In genomic region chr7:140200102-140200989, GRCh38 we compare ENCODE assay signal across 11 cellular contexts. TPM values are rescaled to one million over a fixed set of nuclear protein-coding genes. Genes with fewer than 3 reads are reported as not detected.
DNase-seq lines count a peak whose midpoint lies in the region.
"Had no signal": no experiment of that assay in that cellular context is flagged by ENCODE, and none has a peak within 500 bp of the region (broad histone marks: within the 10 kb centered on the region; RNA-seq: fewer than 3 reads in every experiment).

No MANE protein-coding gene starts in this region.

- no peaks in the 10 kb centered on the region for H3K9me3 ChIP-seq in skeletal muscle satellite cell (replicated peaks; ENCODE audit: low read length)

- peaks cover 13% of the 10 kb centered on the region for H3K27me3 ChIP-seq in skeletal muscle satellite cell (ENCODE audit: control insufficient read depth, insufficient read depth, low read length)

- H3K4me3 ChIP-seq in skeletal muscle satellite cell (ENCODE audit: low read length), result peak overlapping the region; percentile 36

- no peak overlapping the region for H3K9ac ChIP-seq in skeletal muscle satellite cell (ENCODE audit: low read depth, low read length)

- peak; percentile 18 for DNase-seq in GOT3 (lab: John Stamatoyannopoulos, UW)
- DNase-seq in SK-MEL-5 (ENCODE audit: low read depth, low spot score), result peak; percentile 89
- peak; percentile 4 for DNase-seq in foreskin melanocyte
- no peak for DNase-seq in effector CD4-positive, alpha-beta T cell
- DNase-seq in A172 (ENCODE audit: low spot score), result no peak
- DNase-seq in NCI-H2029 treated with DMSO at 0.1 percent for 48 hours (lab: John Stamatoyannopoulos, UW), result no peak
- no peak for DNase-seq in activated T-cell treated with anti-CD3 and anti-CD28 coated beads, Interleukin-2, amount 50 U/mL, for 48 hours
- DNase-seq: activated CD8-positive, alpha-beta memory T cell treated with anti-CD3 and anti-CD28 coated beads for 24 hours; DND-41; RPMI8226 had no signal

- no peaks in the 10 kb centered on the region for H3K36me3 ChIP-seq in skeletal muscle satellite cell (ENCODE audit: insufficient read depth, low read length)

- H3K4me2 ChIP-seq in skeletal muscle satellite cell (ENCODE audit: low read length), result peak overlapping the region; percentile 52

- H3K4me1 ChIP-seq in skeletal muscle satellite cell (ENCODE audit: control insufficient read depth, insufficient read depth, low read length), result peaks cover 11% of the 10 kb centered on the region

- in situ Hi-C loops in SK-MEL-5 (cut with HindIII; ENCODE audit: low pct_unique_long_range_greater_than_20kb, low sequenced_read_pairs), result no loop called here

RNA-seq across cellular contexts. Expression of gene KDM7A, which starts 23.6 kb away (rescaled TPM):
- 5.3 and 9.0 TPM in 2 replicates for total RNA-seq in SK-MEL-5 (2014; rRNA removed; shearing (Covaris generic))
- polyA plus RNA-seq in SK-MEL-5 (2015; cell fraction: cytosol; rRNA removed), result 3.6 and 5.3 TPM in 2 replicates
- polyA plus RNA-seq in SK-MEL-5 (2015; cell fraction: nucleus; rRNA removed), result 11.1 and 15.4 TPM in 2 replicates
- 2.8 and 4.4 TPM in 2 replicates for total RNA-seq in skeletal muscle satellite cell (2012; rRNA removed)
- total RNA-seq in A172 (2014; rRNA removed; shearing (Covaris generic)), result 0.47 and 0.62 TPM in 2 replicates

Comparison
In these comparisons a context has a peak if more than half of its experiments do, and no peak if none do; other contexts are left out.
1. DNase-seq: peak in GOT3 (single experiment), SK-MEL-5 (single experiment) and foreskin melanocyte (single experiment); none in effector CD4-positive, alpha-beta T cell (single experiment), A172 (single experiment), NCI-H2029 treated with DMSO at 0.1 percent for 48 hours (single experiment) and activated T-cell treated with anti-CD3 and anti-CD28 coated beads, Interleukin-2, amount 50 U/mL, for 48 hours (0 of 2).